In the genomic region with DNA sequence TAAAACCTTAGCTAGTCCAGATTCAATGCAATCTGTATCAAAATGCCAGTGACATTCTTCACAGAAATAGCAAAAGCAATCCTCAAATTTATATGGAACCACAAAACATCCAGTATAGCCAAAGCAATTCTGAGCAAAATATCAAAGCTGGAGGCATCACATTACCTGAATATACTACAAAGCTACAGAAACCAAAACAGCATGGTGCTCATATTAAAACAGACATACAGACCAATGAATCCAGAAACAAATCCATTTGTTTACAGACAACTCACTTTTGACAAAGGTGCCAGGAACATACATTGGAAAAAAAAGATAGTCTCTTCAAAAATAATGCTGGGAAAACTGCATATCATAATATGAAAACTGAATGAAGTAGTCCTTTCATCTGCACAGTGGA, we compare ENCODE assay signal across 26 cellular contexts. TPM values are rescaled to one million over a fixed set of nuclear protein-coding genes. Genes with fewer than 3 reads are reported as not detected.
"Had no signal": no experiment of that assay in that cellular context is flagged by ENCODE, and none has a peak within 500 bp of the region (broad histone marks: within the 10 kb centered on the region; RNA-seq: fewer than 3 reads in every experiment).

No MANE protein-coding gene starts in this region.

- H3K4me3 ChIP-seq: esophagus muscularis mucosa, gastrocnemius medialis, pancreas, psoas muscle, right atrium auricular region, vagina had no signal

- H3K36me3 Mint-ChIP-seq: memory B cell had no signal

- H3K27me3 ChIP-seq: esophagus muscularis mucosa, gastrocnemius medialis, pancreas, right atrium auricular region, vagina had no signal

- H3K36me3 ChIP-seq: esophagus muscularis mucosa, gastrocnemius medialis, pancreas, right atrium auricular region, vagina, WERI-Rb-1 had no signal

- H3K27ac Mint-ChIP-seq: activated CD4-positive, alpha-beta T cell treated with anti-CD3 and anti-CD28 coated beads, Interleukin-2, amount 10 ng/mL, durations not matched to agents 7 days and 5 days; activated T-helper 1 cell treated with anti-CD3 and anti-CD28 coated beads, Interleukin-12 subunit alpha, Interleukin-12 subunit beta, Interleukin-2, Interleukin-4 antibody, amounts not matched to agents 30 ng/mL and 10 ng/mL and 1 ng/mL, durations not matched to agents 14 hours and 24 hours and 36 hours; memory B cell; nephron progenitor cell; T-helper 2 cell treated with Interferon-gamma antibody and Interleukin-4, amounts not matched to agents 5 μg/mL and 100 μg/mL, for 36 hours had no signal

- H3K9me3 Mint-ChIP-seq: activated CD4-positive, alpha-beta T cell treated with anti-CD3 and anti-CD28 coated beads, Interleukin-2, amount 10 ng/mL, durations not matched to agents 7 days and 5 days; activated T-helper 1 cell treated with anti-CD3 and anti-CD28 coated beads, Interleukin-12 subunit alpha, Interleukin-12 subunit beta, Interleukin-2, Interleukin-4 antibody, amounts not matched to agents 30 ng/mL and 10 ng/mL and 1 ng/mL, durations not matched to agents 14 hours and 24 hours and 36 hours; memory B cell; T-helper 2 cell treated with Interferon-gamma antibody and Interleukin-4, amounts not matched to agents 5 μg/mL and 100 μg/mL, for 36 hours had no signal

- H3K4me1 ChIP-seq: esophagus muscularis mucosa, gastrocnemius medialis, pancreas, psoas muscle, right atrium auricular region, vagina had no signal

- H3K27ac ChIP-seq: esophagus muscularis mucosa, gastrocnemius medialis, pancreas, psoas muscle, right atrium auricular region, vagina, WERI-Rb-1 had no signal

- H3K9me3 ChIP-seq: gastrocnemius medialis, pancreas, vagina had no signal

- H3K4me1 Mint-ChIP-seq: activated CD4-positive, alpha-beta T cell treated with anti-CD3 and anti-CD28 coated beads, Interleukin-2, amount 10 ng/mL, durations not matched to agents 7 days and 5 days had no signal

- ATAC-seq: gastrocnemius medialis, left cardiac atrium, pancreas, psoas muscle had no signal

- DNase-seq: activated CD4-positive, alpha-beta T cell treated with anti-CD3 and anti-CD28 coated beads, Interleukin-2, amount 10 ng/mL, durations not matched to agents 7 days and 5 days; activated CD4-positive, CD25-positive, alpha-beta regulatory T cell treated with anti-CD3 and anti-CD28 coated beads, Interleukin-2, amount 50 U/mL, for 72 hours; activated CD8-positive, alpha-beta memory T cell treated with anti-CD3 and anti-CD28 coated beads, Interleukin-2, amount 50 U/mL, for 48 hours; activated gamma-delta T cell; activated naive CD4-positive, alpha-beta T cell treated with anti-CD3 and anti-CD28 coated beads, Interleukin-2, amount 50 U/mL, for 16 hours; central memory CD4-positive, alpha-beta T cell; gastrocnemius medialis; hippocampal formation; left cardiac atrium; nephron progenitor cell; pancreas; psoas muscle; stimulated activated CD4-positive, alpha-beta T cell treated with anti-CD3 and anti-CD28 coated beads, Interleukin-12 subunit alpha, Interleukin-12 subunit beta, amount 100 ng/mL, for 4 hours; stimulated activated CD4-positive, alpha-beta T cell treated with anti-CD3 and anti-CD28 coated beads, Interleukin-4, amount 100 ng/mL, for 4 hours; WERI-Rb-1 had no signal

- H3K4me3 Mint-ChIP-seq: activated CD4-positive, alpha-beta T cell treated with anti-CD3 and anti-CD28 coated beads, Interleukin-2, amount 10 ng/mL, durations not matched to agents 7 days and 5 days; activated T-helper 1 cell treated with anti-CD3 and anti-CD28 coated beads, Interleukin-12 subunit alpha, Interleukin-12 subunit beta, Interleukin-2, Interleukin-4 antibody, amounts not matched to agents 30 ng/mL and 10 ng/mL and 1 ng/mL, durations not matched to agents 14 hours and 24 hours and 36 hours; memory B cell; nephron progenitor cell; T-helper 2 cell treated with Interferon-gamma antibody and Interleukin-4, amounts not matched to agents 5 μg/mL and 100 μg/mL, for 36 hours had no signal

RNA-seq across cellular contexts. Expression of a gene that starts 4.8 kb away (rescaled TPM):
- total RNA-seq: activated CD4-positive, alpha-beta T cell treated with anti-CD3 and anti-CD28 coated beads, Interleukin-2, amount 10 ng/mL, durations not matched to agents 7 days and 5 days; activated T-helper 1 cell treated with anti-CD3 and anti-CD28 coated beads, Interleukin-12 subunit alpha, Interleukin-12 subunit beta, Interleukin-2, Interleukin-4 antibody, amounts not matched to agents 30 ng/mL and 10 ng/mL and 1 ng/mL, durations not matched to agents 14 hours and 24 hours and 36 hours; dermis microvascular lymphatic vessel endothelial cell; gastrocnemius medialis; lower leg skin; psoas muscle; right atrium auricular region; skeletal muscle tissue; vagina had no signal
- polyA plus RNA-seq: pancreas had no signal

RNA-seq across cellular contexts. Expression of a gene that starts 15.0 kb away (rescaled TPM):
- total RNA-seq: activated T-helper 1 cell treated with anti-CD3 and anti-CD28 coated beads, Interleukin-12 subunit alpha, Interleukin-12 subunit beta, Interleukin-2, Interleukin-4 antibody, amounts not matched to agents 30 ng/mL and 10 ng/mL and 1 ng/mL, durations not matched to agents 14 hours and 24 hours and 36 hours; dermis microvascular lymphatic vessel endothelial cell had no signal

RNA-seq across cellular contexts. Expression of a gene that starts 15.6 kb away (rescaled TPM):
- total RNA-seq: activated CD4-positive, alpha-beta T cell treated with anti-CD3 and anti-CD28 coated beads, Interleukin-2, amount 10 ng/mL, durations not matched to agents 7 days and 5 days; activated T-helper 1 cell treated with anti-CD3 and anti-CD28 coated beads, Interleukin-12 subunit alpha, Interleukin-12 subunit beta, Interleukin-2, Interleukin-4 antibody, amounts not matched to agents 30 ng/mL and 10 ng/mL and 1 ng/mL, durations not matched to agents 14 hours and 24 hours and 36 hours; dermis microvascular lymphatic vessel endothelial cell; esophagus muscularis mucosa; gastrocnemius medialis; left cardiac atrium; lower leg skin; pancreas; psoas muscle; right atrium auricular region; skeletal muscle tissue; vagina had no signal
- polyA plus RNA-seq: pancreas, psoas muscle had no signal

RNA-seq across cellular contexts. Expression of a gene that starts 31.0 kb away (rescaled TPM):
- total RNA-seq: activated CD4-positive, alpha-beta T cell treated with anti-CD3 and anti-CD28 coated beads, Interleukin-2, amount 10 ng/mL, durations not matched to agents 7 days and 5 days; activated T-helper 1 cell treated with anti-CD3 and anti-CD28 coated beads, Interleukin-12 subunit alpha, Interleukin-12 subunit beta, Interleukin-2, Interleukin-4 antibody, amounts not matched to agents 30 ng/mL and 10 ng/mL and 1 ng/mL, durations not matched to agents 14 hours and 24 hours and 36 hours; dermis microvascular lymphatic vessel endothelial cell; gastrocnemius medialis; left cardiac atrium; psoas muscle; right atrium auricular region had no signal
- polyA plus RNA-seq: psoas muscle had no signal

RNA-seq across cellular contexts. Expression of a gene that starts 48.4 kb away (rescaled TPM):
- total RNA-seq: activated CD4-positive, alpha-beta T cell treated with anti-CD3 and anti-CD28 coated beads, Interleukin-2, amount 10 ng/mL, durations not matched to agents 7 days and 5 days; astrocyte; dermis microvascular lymphatic vessel endothelial cell; gastrocnemius medialis; lower leg skin; temporal lobe had no signal
